9 cellular contexts compared by ENCODE assay signal in the genomic region with DNA sequence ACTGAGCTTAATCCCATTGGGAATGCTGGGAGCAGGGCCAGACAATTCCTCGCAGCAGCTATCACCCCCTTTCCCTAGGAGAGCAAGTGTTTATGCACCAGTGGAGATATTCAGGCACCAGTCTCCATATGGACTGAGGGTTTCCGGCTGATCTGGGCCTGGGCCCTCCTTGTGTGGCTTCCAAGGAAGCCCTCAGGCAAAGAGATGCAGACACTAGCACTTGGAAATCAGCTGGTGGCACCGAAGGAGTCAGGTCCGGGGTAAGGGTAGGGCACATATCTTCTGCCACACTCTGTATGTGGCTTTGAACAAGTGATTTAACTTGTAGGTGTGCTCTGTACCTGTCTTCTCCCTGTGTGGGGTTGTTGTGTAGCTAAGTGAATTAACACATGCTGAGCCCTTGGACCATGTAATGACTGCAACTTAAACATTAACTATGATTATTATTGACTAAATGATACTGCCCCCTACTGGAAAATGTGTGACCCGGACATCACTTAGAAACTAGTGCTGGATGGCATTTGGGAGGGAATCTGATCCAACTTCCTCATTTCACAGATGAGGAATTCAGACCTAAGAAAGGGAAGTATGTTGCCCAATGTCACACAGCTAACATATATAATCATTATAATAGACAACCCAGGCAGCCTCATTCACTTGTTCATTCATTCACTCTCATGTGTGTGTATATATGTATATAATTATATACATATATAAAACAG. TPM values are rescaled to one million over a fixed set of nuclear protein-coding genes. Genes with fewer than 3 reads are reported as not detected.
DNase-seq lines count a peak whose midpoint lies in the region; ATAC-seq and TF ChIP-seq lines count a peak whose summit lies in the region.
"Had no signal": no experiment of that assay in that cellular context is flagged by ENCODE, and none has a peak within 500 bp of the region (broad histone marks: within the 10 kb centered on the region; RNA-seq: fewer than 3 reads in every experiment).

No MANE protein-coding gene starts in this region.

- 0% methylated on average over 1 of the region's 5 CpGs for WGBS in gastroesophageal sphincter (ENCODE audit: low coverage in 1 of 2), 2 donors

- H3K4me1 Mint-ChIP-seq in activated CD8-positive, alpha-beta memory T cell treated with anti-CD3 and anti-CD28 coated beads, Interleukin-2, amount 10 ng/mL, durations not matched to agents 7 days and 5 days, result peaks cover 15% of the 10 kb centered on the region

- no peak overlapping the region for H3K4me2 ChIP-seq in MM.1S (ENCODE audit: low read depth, low read length)

- H3K27ac ChIP-seq in MM.1S (ENCODE audit: low read length), result no peak overlapping the region
- H3K27ac ChIP-seq in gastroesophageal sphincter, result peak overlapping the region in 3 of 4 donors; percentile 6 to 71 (median 12)
- peak overlapping the region; percentile 98 for H3K27ac ChIP-seq in rectal smooth muscle tissue (ENCODE audit: low read depth, low read length)

- no peaks in the 10 kb centered on the region for H3K9me2 ChIP-seq in MM.1S (replicated peaks; ENCODE audit: insufficient read depth, low read length)

- no peak overlapping the region for H3K4me3 Mint-ChIP-seq in activated CD8-positive, alpha-beta memory T cell treated with anti-CD3 and anti-CD28 coated beads, Interleukin-2, amount 10 ng/mL, durations not matched to agents 7 days and 5 days
- H3K4me3 Mint-ChIP-seq: stimulated activated naive CD8-positive, alpha-beta T cell treated with anti-CD3 and anti-CD28 coated beads, Interleukin-15, Interleukin-2, amounts not matched to agents 100 ng/mL and 50 ng/mL, for 24 hours had no signal

- H3K9ac ChIP-seq in MM.1S (ENCODE audit: low read length) (no peak overlapping the region), rectal smooth muscle tissue (ENCODE audit: low read length) (no peak overlapping the region)

- DNase-seq in activated CD8-positive, alpha-beta memory T cell treated with anti-CD3 and anti-CD28 coated beads, Interleukin-2, amount 10 ng/mL, durations not matched to agents 7 days and 5 days, result no peak
- no peak for DNase-seq in activated CD8-positive, alpha-beta memory T cell treated with anti-CD3 and anti-CD28 coated beads, Interleukin-2, amount 50 U/mL, for 48 hours
- DNase-seq in MM.1S (peak; percentile 44), SW480 (ENCODE audit: low spot score) (peak; percentile 66), cerebellar nuclear complex (lab: John Stamatoyannopoulos, UW) (no peak)

- H3K79me2 ChIP-seq in MM.1S (ENCODE audit: low read length), result no peaks in the 10 kb centered on the region

- H3K36me3 ChIP-seq in MM.1S (replicated peaks; ENCODE audit: insufficient read depth, low read length) (no peaks in the 10 kb centered on the region), gastroesophageal sphincter (peaks cover 0 to 4% of the 10 kb centered on the region in 2 donors), rectal smooth muscle tissue (ENCODE audit: control insufficient read depth, insufficient read depth, low read length) (no peaks in the 10 kb centered on the region)

- no peaks in the 10 kb centered on the region for H3F3A ChIP-seq in MM.1S (ENCODE audit: insufficient read depth, low read length)

- TF ChIP-seq EP300 in gastroesophageal sphincter (IDR thresholded peaks at IDR 0.05), result no peak

- no peaks in the 10 kb centered on the region for H3K36me3 Mint-ChIP-seq in activated CD8-positive, alpha-beta memory T cell treated with anti-CD3 and anti-CD28 coated beads, Interleukin-2, amount 10 ng/mL, durations not matched to agents 7 days and 5 days

- no peak overlapping the region for H3K27ac Mint-ChIP-seq in activated CD8-positive, alpha-beta memory T cell treated with anti-CD3 and anti-CD28 coated beads, Interleukin-2, amount 10 ng/mL, durations not matched to agents 7 days and 5 days
- H3K27ac Mint-ChIP-seq: stimulated activated naive CD8-positive, alpha-beta T cell treated with anti-CD3 and anti-CD28 coated beads, Interleukin-15, Interleukin-2, amounts not matched to agents 100 ng/mL and 50 ng/mL, for 24 hours had no signal

- TF ChIP-seq CTCF in MM.1S (IDR thresholded peaks at IDR 0.05; ENCODE audit: low read length), result peak; percentile 78
- peak; percentile 21 to 50 (median 35) for TF ChIP-seq CTCF in gastroesophageal sphincter (IDR thresholded peaks at IDR 0.05)

- H2AFZ ChIP-seq in MM.1S (ENCODE audit: low read length), result no peak overlapping the region

- no peaks in the 10 kb centered on the region for H4K20me1 ChIP-seq in MM.1S (ENCODE audit: insufficient read depth, low read length)

- H3K4me3 ChIP-seq in MM.1S (ENCODE audit: low read length) (no peak overlapping the region), gastroesophageal sphincter (no peak overlapping the region), rectal smooth muscle tissue (ENCODE audit: low read length) (no peak overlapping the region)

- peak; percentile 34 for ATAC-seq in activated CD8-positive, alpha-beta memory T cell treated with anti-CD3 and anti-CD28 coated beads, Interleukin-2, amount 10 ng/mL, durations not matched to agents 7 days and 5 days
- ATAC-seq in gastroesophageal sphincter, result no peak
- no peak for ATAC-seq in GM18858 (IDR thresholded peaks at IDR 0.05; ENCODE audit: unreplicated experiment)

- H3K27me3 ChIP-seq in MM.1S (replicated peaks; ENCODE audit: insufficient read depth, low read length) (no peaks in the 10 kb centered on the region), gastroesophageal sphincter (peaks cover 6% of the 10 kb centered on the region), rectal smooth muscle tissue (ENCODE audit: control insufficient read depth, insufficient read depth, low read length) (no peaks in the 10 kb centered on the region)

- H3K27me3 Mint-ChIP-seq in activated CD8-positive, alpha-beta memory T cell treated with anti-CD3 and anti-CD28 coated beads, Interleukin-2, amount 10 ng/mL, durations not matched to agents 7 days and 5 days, result peaks cover 8% of the 10 kb centered on the region

- H3K9me3 Mint-ChIP-seq in activated CD8-positive, alpha-beta memory T cell treated with anti-CD3 and anti-CD28 coated beads, Interleukin-2, amount 10 ng/mL, durations not matched to agents 7 days and 5 days (ENCODE audit: low read depth), result no peaks in the 10 kb centered on the region
- H3K9me3 Mint-ChIP-seq: stimulated activated naive CD8-positive, alpha-beta T cell treated with anti-CD3 and anti-CD28 coated beads, Interleukin-15, Interleukin-2, amounts not matched to agents 100 ng/mL and 50 ng/mL, for 24 hours had no signal

- TF ChIP-seq POLR2A in gastroesophageal sphincter (IDR thresholded peaks at IDR 0.05), result no peak

- CTCF ChIA-PET in activated CD8-positive, alpha-beta memory T cell treated with anti-CD3 and anti-CD28 coated beads, Interleukin-2, amount 10 ng/mL, durations not matched to agents 7 days and 5 days (lab: Charles Lee), result interaction anchor here (0.9 to 11.8 kb wide), 26 partner anchors 9 to 321 kb away, joined by 3 to 100 read pairs (median 5); partner anchors contain the start of genes PIGT and SYS1

- H3K9me3 ChIP-seq in MM.1S (replicated peaks; ENCODE audit: insufficient read depth, low read length), result no peaks in the 10 kb centered on the region
- no peaks in the 10 kb centered on the region for H3K9me3 ChIP-seq in gastroesophageal sphincter

- peaks cover 18% of the 10 kb centered on the region for H3K4me1 ChIP-seq in MM.1S (ENCODE audit: low read length)
- H3K4me1 ChIP-seq in gastroesophageal sphincter, result peaks cover 0 to 15% (median 3%) of the 10 kb centered on the region in 3 donors
- peaks cover 27% of the 10 kb centered on the region for H3K4me1 ChIP-seq in rectal smooth muscle tissue (ENCODE audit: control insufficient read depth, insufficient read depth, low read length)

RNA-seq across cellular contexts. Expression of gene WFDC2, which starts 19.3 kb away (rescaled TPM):
- total RNA-seq in activated CD8-positive, alpha-beta memory T cell treated with anti-CD3 and anti-CD28 coated beads, Interleukin-2, amount 10 ng/mL, durations not matched to agents 7 days and 5 days, result not detected
- 10 to 100 TPM in 1 of 4 donors, 1 to 10 TPM in 2, not detected in 1; 7.0 to 21.9 (median 9.3) TPM for total RNA-seq in gastroesophageal sphincter

RNA-seq across cellular contexts. Expression of gene PIGT, which starts 34.3 kb away (rescaled TPM):
- total RNA-seq in activated CD8-positive, alpha-beta memory T cell treated with anti-CD3 and anti-CD28 coated beads, Interleukin-2, amount 10 ng/mL, durations not matched to agents 7 days and 5 days, result 10 to 100 TPM; 68.0 to 79.2 TPM
- 10 to 100 TPM; 59.8 to 87.3 (median 67.6) TPM for total RNA-seq in gastroesophageal sphincter

RNA-seq across cellular contexts. Expression of gene DBNDD2, which starts 42.2 kb away (rescaled TPM):
- 1 to 10 TPM; 6.6 to 9.7 TPM for total RNA-seq in activated CD8-positive, alpha-beta memory T cell treated with anti-CD3 and anti-CD28 coated beads, Interleukin-2, amount 10 ng/mL, durations not matched to agents 7 days and 5 days
- total RNA-seq in gastroesophageal sphincter, result 100 to 1,000 TPM in 2 of 4 donors, 10 to 100 TPM in 2; 84.9 to 132 (median 106) TPM

Comparison
In these comparisons a context has a peak if more than half of its experiments do, and no peak if none do; other contexts are left out.
1. DNase-seq: peak in MM.1S (single experiment) and SW480 (single experiment); none in activated CD8-positive, alpha-beta memory T cell treated with anti-CD3 and anti-CD28 coated beads, Interleukin-2, amount 10 ng/mL, durations not matched to agents 7 days and 5 days (single experiment), activated CD8-positive, alpha-beta memory T cell treated with anti-CD3 and anti-CD28 coated beads, Interleukin-2, amount 50 U/mL, for 48 hours (single experiment) and cerebellar nuclear complex (0 of 2).
2. RNA of gene DBNDD2, which starts 42.2 kb away (total RNA-seq): 84.9 to 132 TPM in gastroesophageal sphincter; 6.6 to 9.7 TPM in activated CD8-positive, alpha-beta memory T cell treated with anti-CD3 and anti-CD28 coated beads, Interleukin-2, amount 10 ng/mL, durations not matched to agents 7 days and 5 days; every median in the first group is over 4 times any median in the second.